Comparison of ENCODE assay signal across 15 cellular contexts in genomic region chr1:9397984-9398526, GRCh38.
DNase-seq lines count a peak whose midpoint lies in the region; ATAC-seq and TF ChIP-seq lines count a peak whose summit lies in the region.
"Had no signal": no experiment of that assay in that cellular context is flagged by ENCODE, and none has a peak within 500 bp of the region (broad histone marks: within the 10 kb centered on the region; RNA-seq: fewer than 3 reads in every experiment).

No MANE protein-coding gene starts in this region.

- TF ChIP-seq POLR2A in esophagus muscularis mucosa (IDR thresholded peaks at IDR 0.05; ENCODE audit: low read depth), result no peak

- intact Hi-C loops in Panc1 (cut with micrococcal nuclease; ENCODE audit: unreplicated experiment), result no loop called here
- intact Hi-C loops in esophagus muscularis mucosa (cut with DNase I), result no loop called here
- intact Hi-C loops in left ventricle myocardium superior (cut with micrococcal nuclease), result no loop called here

- H3K4me3 ChIP-seq in BLaER1, result no peak overlapping the region
- no peak overlapping the region for H3K4me3 ChIP-seq in Panc1 (ENCODE audit: low read depth in 2 of 2, low read length in 2 of 2)
- H3K4me3 ChIP-seq in esophagus muscularis mucosa, result no peak overlapping the region

- no peak for ATAC-seq in Panc1
- no peak for ATAC-seq in HG02571 (IDR thresholded peaks at IDR 0.05; ENCODE audit: unreplicated experiment)
- ATAC-seq in left ventricle myocardium superior, result no peak
- ATAC-seq: activated T-helper 17 cell treated with anti-CD3 and anti-CD28 coated beads, Interleukin-2, amount 50 U/mL, for 72 hours; CD8-positive, alpha-beta T cell had no signal

- BruUV-seq in Panc1 (replicated peaks; lab: Mats Ljungman, UMichigan), result no TSS peak

- no peaks in the 10 kb centered on the region for H3K27me3 Mint-ChIP-seq in osteocyte (ENCODE audit: unreplicated experiment)
- peaks cover 6% of the 10 kb centered on the region for H3K27me3 Mint-ChIP-seq in activated CD4-positive, alpha-beta T cell treated with anti-CD3 and anti-CD28 coated beads, Interleukin-2, amount 10 ng/mL, durations not matched to agents 7 days and 5 days
- H3K27me3 Mint-ChIP-seq: activated CD4-positive, alpha-beta memory T cell treated with anti-CD3 and anti-CD28 coated beads for 36 hours; activated T-helper 17 cell treated with anti-CD3 and anti-CD28 coated beads, Interleukin-2, amount 50 U/mL, for 72 hours had no signal

- H3K27me3 ChIP-seq in BLaER1, result no peaks in the 10 kb centered on the region
- no peaks in the 10 kb centered on the region for H3K27me3 ChIP-seq in Panc1 (ENCODE audit: control insufficient read depth, insufficient read depth, low read length)
- no peaks in the 10 kb centered on the region for H3K27me3 ChIP-seq in esophagus muscularis mucosa

- H3K4me1 Mint-ChIP-seq in osteocyte (ENCODE audit: unreplicated experiment), result peaks cover 54% of the 10 kb centered on the region
- H3K4me1 Mint-ChIP-seq in activated CD4-positive, alpha-beta T cell treated with anti-CD3 and anti-CD28 coated beads, Interleukin-2, amount 10 ng/mL, durations not matched to agents 7 days and 5 days, result peaks cover 12% of the 10 kb centered on the region
- H3K4me1 Mint-ChIP-seq: activated T-helper 17 cell treated with anti-CD3 and anti-CD28 coated beads, Interleukin-2, amount 50 U/mL, for 72 hours had no signal

- CTCF ChIA-PET in Panc1 (lab: Charles Lee), result no interaction called here
- CTCF ChIA-PET in activated CD4-positive, alpha-beta T cell treated with anti-CD3 and anti-CD28 coated beads, Interleukin-2, amount 10 ng/mL, durations not matched to agents 7 days and 5 days (lab: Charles Lee), result interaction anchor here (0.6 to 2.1 kb wide), 5 partner anchors 8 to 61 kb away, joined by 3 to 5 read pairs (median 3); no protein-coding TSS in a partner anchor

- in situ Hi-C loops in Panc1 (cut with HindIII; ENCODE audit: low pct_unique_long_range_greater_than_20kb, low sequenced_read_pairs), result no loop called here

- peak overlapping the region; percentile 83 for H3K4me2 ChIP-seq in BLaER1

- H3K27ac Mint-ChIP-seq in osteocyte (ENCODE audit: unreplicated experiment), result peak overlapping the region; percentile 82
- no peak overlapping the region for H3K27ac Mint-ChIP-seq in activated CD4-positive, alpha-beta T cell treated with anti-CD3 and anti-CD28 coated beads, Interleukin-2, amount 10 ng/mL, durations not matched to agents 7 days and 5 days
- H3K27ac Mint-ChIP-seq: activated CD4-positive, alpha-beta memory T cell treated with anti-CD3 and anti-CD28 coated beads for 36 hours; CD8-positive, alpha-beta T cell; type B pancreatic cell had no signal

- no peaks in the 10 kb centered on the region for H3K36me3 ChIP-seq in BLaER1
- no peaks in the 10 kb centered on the region for H3K36me3 ChIP-seq in Panc1 (ENCODE audit: control insufficient read depth, insufficient read depth, low read length)
- no peaks in the 10 kb centered on the region for H3K36me3 ChIP-seq in esophagus muscularis mucosa

- no peak overlapping the region for H3K4me3 Mint-ChIP-seq in osteocyte (ENCODE audit: unreplicated experiment)
- no peak overlapping the region for H3K4me3 Mint-ChIP-seq in activated CD4-positive, alpha-beta T cell treated with anti-CD3 and anti-CD28 coated beads, Interleukin-2, amount 10 ng/mL, durations not matched to agents 7 days and 5 days
- H3K4me3 Mint-ChIP-seq: activated CD4-positive, alpha-beta memory T cell treated with anti-CD3 and anti-CD28 coated beads for 36 hours; activated T-helper 17 cell treated with anti-CD3 and anti-CD28 coated beads, Interleukin-2, amount 50 U/mL, for 72 hours; CD8-positive, alpha-beta T cell; type B pancreatic cell had no signal

- TF ChIP-seq CTCF in Panc1 (IDR thresholded peaks at IDR 0.05), result no peak
- TF ChIP-seq CTCF in esophagus muscularis mucosa (IDR thresholded peaks at IDR 0.05), result no peak
- TF ChIP-seq CTCF in osteocyte (IDR thresholded peaks at IDR 0.05), result no peak

- POLR2A ChIA-PET in Panc1 (lab: Charles Lee), result no interaction called here
- POLR2A ChIA-PET in activated CD4-positive, alpha-beta T cell treated with anti-CD3 and anti-CD28 coated beads, Interleukin-2, amount 10 ng/mL, durations not matched to agents 7 days and 5 days (lab: Charles Lee), result no interaction called here

- DNase-seq in Panc1 (ENCODE audit: low read depth, low spot score), result no peak
- DNase-seq in esophagus muscularis mucosa (ENCODE audit: extremely low spot score), result no peak
- no peak for DNase-seq in osteocyte (ENCODE audit: extremely low spot score, unreplicated experiment)
- DNase-seq in activated CD4-positive, alpha-beta T cell treated with anti-CD3 and anti-CD28 coated beads, Interleukin-2, amount 10 ng/mL, durations not matched to agents 7 days and 5 days, result no peak
- DNase-seq in DMS 273 (lab: John Stamatoyannopoulos, UW; ENCODE audit: unreplicated experiment), result no peak
- no peak for DNase-seq in left ventricle myocardium superior
- DNase-seq: activated CD4-positive, alpha-beta memory T cell treated with anti-CD3 and anti-CD28 coated beads for 36 hours; amygdala; CD8-positive, alpha-beta T cell; effector CD8-positive, alpha-beta T cell; stimulated activated CD4-positive, alpha-beta T cell treated with anti-CD3 and anti-CD28 coated beads, Interleukin-15, amount 100 ng/mL, for 24 hours had no signal

- H3K4me1 ChIP-seq in BLaER1, result peaks cover 75% of the 10 kb centered on the region
- H3K4me1 ChIP-seq in Panc1 (ENCODE audit: control insufficient read depth, insufficient read depth, low read length), result peaks cover 44% of the 10 kb centered on the region
- H3K4me1 ChIP-seq in esophagus muscularis mucosa, result peaks cover 25 to 38% (median 37%) of the 10 kb centered on the region in 4 donors

- no peak for TF ChIP-seq EP300 in esophagus muscularis mucosa (IDR thresholded peaks at IDR 0.05)

- H3K9me3 Mint-ChIP-seq in osteocyte (ENCODE audit: unreplicated experiment), result peaks cover 5% of the 10 kb centered on the region
- H3K9me3 Mint-ChIP-seq in activated CD4-positive, alpha-beta T cell treated with anti-CD3 and anti-CD28 coated beads, Interleukin-2, amount 10 ng/mL, durations not matched to agents 7 days and 5 days, result no peaks in the 10 kb centered on the region
- H3K9me3 Mint-ChIP-seq: activated T-helper 17 cell treated with anti-CD3 and anti-CD28 coated beads, Interleukin-2, amount 50 U/mL, for 72 hours had no signal

- peak overlapping the region; percentile 49 for H3K9ac ChIP-seq in BLaER1

- peak overlapping the region; percentile 81 for H3K27ac ChIP-seq in BLaER1
- peak overlapping the region; percentile 96 for H3K27ac ChIP-seq in Panc1 (ENCODE audit: low read length)
- H3K27ac ChIP-seq in esophagus muscularis mucosa (replicated peaks in 1 of 4), result peak overlapping the region in 3 of 4 donors; percentile 47 to 62 (median 55)

- H3K9me3 ChIP-seq in BLaER1 (peaks cover 12% of the 10 kb centered on the region), Panc1 (ENCODE audit: control insufficient read depth, insufficient read depth, low read depth, low read length) (no peaks in the 10 kb centered on the region), esophagus muscularis mucosa (peaks cover 0 to 8% (median 3%) of the 10 kb centered on the region in 4 donors)

- peaks cover 4% of the 10 kb centered on the region for H3K36me3 Mint-ChIP-seq in osteocyte (ENCODE audit: unreplicated experiment)
- H3K36me3 Mint-ChIP-seq in activated CD4-positive, alpha-beta T cell treated with anti-CD3 and anti-CD28 coated beads, Interleukin-2, amount 10 ng/mL, durations not matched to agents 7 days and 5 days (ENCODE audit: low read depth), result no peaks in the 10 kb centered on the region
- H3K36me3 Mint-ChIP-seq: activated CD4-positive, alpha-beta memory T cell treated with anti-CD3 and anti-CD28 coated beads for 36 hours; CD8-positive, alpha-beta T cell had no signal

- H4K20me1 ChIP-seq in BLaER1, result no peaks in the 10 kb centered on the region

- 34% methylated on average over 14 of the region's 15 CpGs for WGBS in esophagus muscularis mucosa
